ENCODE assay signal across 2 cellular contexts in the genomic region with DNA sequence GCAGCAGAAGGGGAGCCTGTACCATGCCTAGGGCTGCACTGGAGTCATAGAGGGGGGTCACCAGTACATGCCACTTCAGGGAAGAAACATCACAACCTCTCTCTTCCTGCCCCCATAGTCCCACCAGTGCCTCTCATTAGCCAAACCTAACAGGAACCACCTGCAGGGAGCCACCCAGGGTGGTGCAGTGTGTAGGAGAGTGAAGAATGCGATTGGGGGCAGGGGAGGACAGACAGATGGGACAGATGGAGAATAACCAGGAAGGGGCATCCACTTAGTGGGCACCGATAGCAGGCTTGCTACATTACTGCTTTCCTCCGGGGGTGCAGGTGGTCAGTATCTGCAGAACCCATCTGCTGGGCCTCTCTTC.
TF ChIP-seq lines count a peak whose summit lies in the region.

No MANE protein-coding gene starts in this region.

TF ChIP-seq in liver, 16 proteins besides CTCF, POLR2A, EP300 and RAD21:
- TF ChIP-seq, protein P1, sequence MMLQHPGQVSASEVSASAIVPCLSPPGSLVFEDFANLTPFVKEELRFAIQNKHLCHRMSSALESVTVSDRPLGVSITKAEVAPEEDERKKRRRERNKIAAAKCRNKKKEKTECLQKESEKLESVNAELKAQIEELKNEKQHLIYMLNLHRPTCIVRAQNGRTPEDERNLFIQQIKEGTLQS (IDR thresholded peaks at IDR 0.05) = no peak
- no peak for TF ChIP-seq FOXA2 (IDR thresholded peaks at IDR 0.05)
- no peak for TF ChIP-seq FOXA1 (IDR thresholded peaks at IDR 0.05)
- TF ChIP-seq EGR1 (IDR thresholded peaks at IDR 0.05; ENCODE audit: low read depth in 2 of 2) = no peak
- TF ChIP-seq JUND (IDR thresholded peaks at IDR 0.05) = no peak
- no peak for TF ChIP-seq NR2F2 (IDR thresholded peaks at IDR 0.05)
- TF ChIP-seq HNF4G (IDR thresholded peaks at IDR 0.05) = no peak
- TF ChIP-seq, protein P2, sequence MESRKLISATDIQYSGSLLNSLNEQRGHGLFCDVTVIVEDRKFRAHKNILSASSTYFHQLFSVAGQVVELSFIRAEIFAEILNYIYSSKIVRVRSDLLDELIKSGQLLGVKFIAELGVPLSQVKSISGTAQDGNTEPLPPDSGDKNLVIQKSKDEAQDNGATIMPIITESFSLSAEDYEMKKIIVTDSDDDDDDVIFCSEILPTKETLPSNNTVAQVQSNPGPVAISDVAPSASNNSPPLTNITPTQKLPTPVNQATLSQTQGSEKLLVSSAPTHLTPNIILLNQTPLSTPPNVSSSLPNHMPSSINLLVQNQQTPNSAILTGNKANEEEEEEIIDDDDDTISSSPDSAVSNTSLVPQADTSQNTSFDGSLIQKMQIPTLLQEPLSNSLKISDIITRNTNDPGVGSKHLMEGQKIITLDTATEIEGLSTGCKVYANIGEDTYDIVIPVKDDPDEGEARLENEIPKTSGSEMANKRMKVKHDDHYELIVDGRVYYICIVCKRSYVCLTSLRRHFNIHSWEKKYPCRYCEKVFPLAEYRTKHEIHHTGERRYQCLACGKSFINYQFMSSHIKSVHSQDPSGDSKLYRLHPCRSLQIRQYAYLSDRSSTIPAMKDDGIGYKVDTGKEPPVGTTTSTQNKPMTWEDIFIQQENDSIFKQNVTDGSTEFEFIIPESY (IDR thresholded peaks at IDR 0.05) = no peak
- TF ChIP-seq GABPA (IDR thresholded peaks at IDR 0.05 in 1 of 2, conservative IDR thresholded peaks at IDR 0.05 in 1 of 2) = no peak
- no peak for TF ChIP-seq RXRA (IDR thresholded peaks at IDR 0.05)
- TF ChIP-seq TAF1 (conservative IDR thresholded peaks at IDR 0.05) = no peak
- no peak for TF ChIP-seq YY1 (IDR thresholded peaks at IDR 0.05)
- no peak for TF ChIP-seq HNF4A (conservative IDR thresholded peaks at IDR 0.05)
- no peak for TF ChIP-seq SP1 (IDR thresholded peaks at IDR 0.05)
- TF ChIP-seq, protein P3, sequence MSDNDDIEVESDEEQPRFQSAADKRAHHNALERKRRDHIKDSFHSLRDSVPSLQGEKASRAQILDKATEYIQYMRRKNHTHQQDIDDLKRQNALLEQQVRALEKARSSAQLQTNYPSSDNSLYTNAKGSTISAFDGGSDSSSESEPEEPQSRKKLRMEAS (IDR thresholded peaks at IDR 0.05) = no peak
- TF ChIP-seq, protein P4, sequence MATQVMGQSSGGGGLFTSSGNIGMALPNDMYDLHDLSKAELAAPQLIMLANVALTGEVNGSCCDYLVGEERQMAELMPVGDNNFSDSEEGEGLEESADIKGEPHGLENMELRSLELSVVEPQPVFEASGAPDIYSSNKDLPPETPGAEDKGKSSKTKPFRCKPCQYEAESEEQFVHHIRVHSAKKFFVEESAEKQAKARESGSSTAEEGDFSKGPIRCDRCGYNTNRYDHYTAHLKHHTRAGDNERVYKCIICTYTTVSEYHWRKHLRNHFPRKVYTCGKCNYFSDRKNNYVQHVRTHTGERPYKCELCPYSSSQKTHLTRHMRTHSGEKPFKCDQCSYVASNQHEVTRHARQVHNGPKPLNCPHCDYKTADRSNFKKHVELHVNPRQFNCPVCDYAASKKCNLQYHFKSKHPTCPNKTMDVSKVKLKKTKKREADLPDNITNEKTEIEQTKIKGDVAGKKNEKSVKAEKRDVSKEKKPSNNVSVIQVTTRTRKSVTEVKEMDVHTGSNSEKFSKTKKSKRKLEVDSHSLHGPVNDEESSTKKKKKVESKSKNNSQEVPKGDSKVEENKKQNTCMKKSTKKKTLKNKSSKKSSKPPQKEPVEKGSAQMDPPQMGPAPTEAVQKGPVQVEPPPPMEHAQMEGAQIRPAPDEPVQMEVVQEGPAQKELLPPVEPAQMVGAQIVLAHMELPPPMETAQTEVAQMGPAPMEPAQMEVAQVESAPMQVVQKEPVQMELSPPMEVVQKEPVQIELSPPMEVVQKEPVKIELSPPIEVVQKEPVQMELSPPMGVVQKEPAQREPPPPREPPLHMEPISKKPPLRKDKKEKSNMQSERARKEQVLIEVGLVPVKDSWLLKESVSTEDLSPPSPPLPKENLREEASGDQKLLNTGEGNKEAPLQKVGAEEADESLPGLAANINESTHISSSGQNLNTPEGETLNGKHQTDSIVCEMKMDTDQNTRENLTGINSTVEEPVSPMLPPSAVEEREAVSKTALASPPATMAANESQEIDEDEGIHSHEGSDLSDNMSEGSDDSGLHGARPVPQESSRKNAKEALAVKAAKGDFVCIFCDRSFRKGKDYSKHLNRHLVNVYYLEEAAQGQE (IDR thresholded peaks at IDR 0.05) = no peak

TF ChIP-seq in HepG2, 621 proteins besides CTCF, POLR2A, EP300 and RAD21:
- TF ChIP-seq ATAD3A (CRISPR knock-in tag; IDR thresholded peaks at IDR 0.05) = no peak
